Comparison of ENCODE assay signal across 1 cellular context in the genomic region with DNA sequence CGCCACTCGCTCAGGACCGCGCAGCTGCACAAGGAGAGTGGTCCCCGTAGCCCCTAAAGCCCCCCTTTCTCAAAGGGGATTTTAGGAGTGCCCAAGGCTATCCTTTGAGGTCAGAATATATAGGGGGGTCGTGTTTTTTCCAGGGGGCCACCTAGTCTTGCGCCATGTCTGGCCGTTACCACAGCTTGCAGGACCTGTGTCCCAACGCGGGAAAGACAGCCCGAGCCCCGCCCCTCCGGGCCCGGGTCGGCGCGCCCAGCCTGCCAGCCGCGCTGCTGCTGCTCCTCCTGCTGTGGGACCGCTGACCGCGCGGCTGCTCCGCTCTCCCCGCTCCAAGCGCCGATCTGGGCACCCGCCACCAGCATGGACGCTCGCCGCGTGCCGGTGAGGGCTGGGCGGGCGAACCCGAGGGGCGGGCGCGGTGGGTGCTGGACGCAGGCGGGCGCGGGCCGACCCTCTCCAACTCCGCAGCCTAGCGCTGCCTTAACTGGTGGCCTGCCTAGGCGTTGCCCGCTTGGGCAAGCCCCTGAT.
TF ChIP-seq lines count a peak whose summit lies in the region.

A gene (plus strand): TSS at position 272 of the 531 bp plus-strand sequence. CDS start 92 bp downstream, at position 364.

TF ChIP-seq in K562, 482 proteins besides CTCF, POLR2A, EP300 and RAD21 (continued from another document and continues in another):
- TF ChIP-seq, protein P1, sequence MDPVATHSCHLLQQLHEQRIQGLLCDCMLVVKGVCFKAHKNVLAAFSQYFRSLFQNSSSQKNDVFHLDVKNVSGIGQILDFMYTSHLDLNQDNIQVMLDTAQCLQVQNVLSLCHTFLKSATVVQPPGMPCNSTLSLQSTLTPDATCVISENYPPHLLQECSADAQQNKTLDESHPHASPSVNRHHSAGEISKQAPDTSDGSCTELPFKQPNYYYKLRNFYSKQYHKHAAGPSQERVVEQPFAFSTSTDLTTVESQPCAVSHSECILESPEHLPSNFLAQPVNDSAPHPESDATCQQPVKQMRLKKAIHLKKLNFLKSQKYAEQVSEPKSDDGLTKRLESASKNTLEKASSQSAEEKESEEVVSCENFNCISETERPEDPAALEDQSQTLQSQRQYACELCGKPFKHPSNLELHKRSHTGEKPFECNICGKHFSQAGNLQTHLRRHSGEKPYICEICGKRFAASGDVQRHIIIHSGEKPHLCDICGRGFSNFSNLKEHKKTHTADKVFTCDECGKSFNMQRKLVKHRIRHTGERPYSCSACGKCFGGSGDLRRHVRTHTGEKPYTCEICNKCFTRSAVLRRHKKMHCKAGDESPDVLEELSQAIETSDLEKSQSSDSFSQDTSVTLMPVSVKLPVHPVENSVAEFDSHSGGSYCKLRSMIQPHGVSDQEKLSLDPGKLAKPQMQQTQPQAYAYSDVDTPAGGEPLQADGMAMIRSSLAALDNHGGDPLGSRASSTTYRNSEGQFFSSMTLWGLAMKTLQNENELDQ (CRISPR knock-in tag; IDR thresholded peaks at IDR 0.05; ENCODE audit: borderline replicate concordance) = peak; percentile 97
- TF ChIP-seq, protein P2, sequence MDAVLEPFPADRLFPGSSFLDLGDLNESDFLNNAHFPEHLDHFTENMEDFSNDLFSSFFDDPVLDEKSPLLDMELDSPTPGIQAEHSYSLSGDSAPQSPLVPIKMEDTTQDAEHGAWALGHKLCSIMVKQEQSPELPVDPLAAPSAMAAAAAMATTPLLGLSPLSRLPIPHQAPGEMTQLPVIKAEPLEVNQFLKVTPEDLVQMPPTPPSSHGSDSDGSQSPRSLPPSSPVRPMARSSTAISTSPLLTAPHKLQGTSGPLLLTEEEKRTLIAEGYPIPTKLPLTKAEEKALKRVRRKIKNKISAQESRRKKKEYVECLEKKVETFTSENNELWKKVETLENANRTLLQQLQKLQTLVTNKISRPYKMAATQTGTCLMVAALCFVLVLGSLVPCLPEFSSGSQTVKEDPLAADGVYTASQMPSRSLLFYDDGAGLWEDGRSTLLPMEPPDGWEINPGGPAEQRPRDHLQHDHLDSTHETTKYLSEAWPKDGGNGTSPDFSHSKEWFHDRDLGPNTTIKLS (IDR thresholded peaks at IDR 0.05; ENCODE audit: borderline replicate concordance, low read depth) = peak; percentile 48; the same call in 1 of the 2 replicates
- TF ChIP-seq, protein P3, sequence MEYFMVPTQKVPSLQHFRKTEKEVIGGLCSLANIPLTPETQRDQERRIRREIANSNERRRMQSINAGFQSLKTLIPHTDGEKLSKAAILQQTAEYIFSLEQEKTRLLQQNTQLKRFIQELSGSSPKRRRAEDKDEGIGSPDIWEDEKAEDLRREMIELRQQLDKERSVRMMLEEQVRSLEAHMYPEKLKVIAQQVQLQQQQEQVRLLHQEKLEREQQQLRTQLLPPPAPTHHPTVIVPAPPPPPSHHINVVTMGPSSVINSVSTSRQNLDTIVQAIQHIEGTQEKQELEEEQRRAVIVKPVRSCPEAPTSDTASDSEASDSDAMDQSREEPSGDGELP (CRISPR knock-in tag; IDR thresholded peaks at IDR 0.05; ENCODE audit: borderline replicate concordance) = peak; percentile 88
- no peak; the same call in 1 of the 2 replicates for TF ChIP-seq SUPT5H (IDR thresholded peaks at IDR 0.05)
- peak; percentile 4; the same call in 1 of the 2 replicates for TF ChIP-seq CREM (IDR thresholded peaks at IDR 0.05; ENCODE audit: low read depth)
- TF ChIP-seq XRCC5 (IDR thresholded peaks at IDR 0.05; ENCODE audit: low read depth, low read length) = peak; percentile 90; the same call in 1 of the 2 replicates
- TF ChIP-seq ZBTB7A (IDR thresholded peaks at IDR 0.05; ENCODE audit: borderline replicate concordance, control insufficient read depth, low read depth, low read length) = peak; percentile 48; the same call in 1 of the 2 replicates
- TF ChIP-seq PHF8 (IDR thresholded peaks at IDR 0.05; ENCODE audit: borderline replicate concordance, low read length) = peak; percentile 86; the same call in 1 of the 2 replicates
- peak; percentile 55; the same call in 1 of the 2 replicates for TF ChIP-seq TARDBP (IDR thresholded peaks at IDR 0.05)
- TF ChIP-seq, protein P4, sequence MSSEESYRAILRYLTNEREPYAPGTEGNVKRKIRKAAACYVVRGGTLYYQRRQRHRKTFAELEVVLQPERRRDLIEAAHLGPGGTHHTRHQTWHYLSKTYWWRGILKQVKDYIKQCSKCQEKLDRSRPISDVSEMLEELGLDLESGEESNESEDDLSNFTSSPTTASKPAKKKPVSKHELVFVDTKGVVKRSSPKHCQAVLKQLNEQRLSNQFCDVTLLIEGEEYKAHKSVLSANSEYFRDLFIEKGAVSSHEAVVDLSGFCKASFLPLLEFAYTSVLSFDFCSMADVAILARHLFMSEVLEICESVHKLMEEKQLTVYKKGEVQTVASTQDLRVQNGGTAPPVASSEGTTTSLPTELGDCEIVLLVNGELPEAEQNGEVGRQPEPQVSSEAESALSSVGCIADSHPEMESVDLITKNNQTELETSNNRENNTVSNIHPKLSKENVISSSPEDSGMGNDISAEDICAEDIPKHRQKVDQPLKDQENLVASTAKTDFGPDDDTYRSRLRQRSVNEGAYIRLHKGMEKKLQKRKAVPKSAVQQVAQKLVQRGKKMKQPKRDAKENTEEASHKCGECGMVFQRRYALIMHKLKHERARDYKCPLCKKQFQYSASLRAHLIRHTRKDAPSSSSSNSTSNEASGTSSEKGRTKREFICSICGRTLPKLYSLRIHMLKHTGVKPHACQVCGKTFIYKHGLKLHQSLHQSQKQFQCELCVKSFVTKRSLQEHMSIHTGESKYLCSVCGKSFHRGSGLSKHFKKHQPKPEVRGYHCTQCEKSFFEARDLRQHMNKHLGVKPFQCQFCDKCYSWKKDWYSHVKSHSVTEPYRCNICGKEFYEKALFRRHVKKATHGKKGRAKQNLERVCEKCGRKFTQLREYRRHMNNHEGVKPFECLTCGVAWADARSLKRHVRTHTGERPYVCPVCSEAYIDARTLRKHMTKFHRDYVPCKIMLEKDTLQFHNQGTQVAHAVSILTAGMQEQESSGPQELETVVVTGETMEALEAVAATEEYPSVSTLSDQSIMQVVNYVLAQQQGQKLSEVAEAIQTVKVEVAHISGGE (CRISPR knock-in tag; IDR thresholded peaks at IDR 0.05) = no peak
- peak; percentile 69 to 85; a peak in 3 of 4 replicates for TF ChIP-seq SIN3A (IDR thresholded peaks at IDR 0.05; ENCODE audit: borderline replicate concordance in 2 of 2, control insufficient read depth in 1 of 2, low read depth in 2 of 2, low read length in 2 of 2)
- peak; percentile 91 for TF ChIP-seq POLR2G (IDR thresholded peaks at IDR 0.05; ENCODE audit: low read depth, low read length)
- TF ChIP-seq ZNF583 (CRISPR knock-in tag; IDR thresholded peaks at IDR 0.05) = no peak
- peak; percentile 34; the same call in 1 of the 2 replicates for TF ChIP-seq MBD2 (IDR thresholded peaks at IDR 0.05; ENCODE audit: borderline replicate concordance, low read depth)
- TF ChIP-seq, protein P5, sequence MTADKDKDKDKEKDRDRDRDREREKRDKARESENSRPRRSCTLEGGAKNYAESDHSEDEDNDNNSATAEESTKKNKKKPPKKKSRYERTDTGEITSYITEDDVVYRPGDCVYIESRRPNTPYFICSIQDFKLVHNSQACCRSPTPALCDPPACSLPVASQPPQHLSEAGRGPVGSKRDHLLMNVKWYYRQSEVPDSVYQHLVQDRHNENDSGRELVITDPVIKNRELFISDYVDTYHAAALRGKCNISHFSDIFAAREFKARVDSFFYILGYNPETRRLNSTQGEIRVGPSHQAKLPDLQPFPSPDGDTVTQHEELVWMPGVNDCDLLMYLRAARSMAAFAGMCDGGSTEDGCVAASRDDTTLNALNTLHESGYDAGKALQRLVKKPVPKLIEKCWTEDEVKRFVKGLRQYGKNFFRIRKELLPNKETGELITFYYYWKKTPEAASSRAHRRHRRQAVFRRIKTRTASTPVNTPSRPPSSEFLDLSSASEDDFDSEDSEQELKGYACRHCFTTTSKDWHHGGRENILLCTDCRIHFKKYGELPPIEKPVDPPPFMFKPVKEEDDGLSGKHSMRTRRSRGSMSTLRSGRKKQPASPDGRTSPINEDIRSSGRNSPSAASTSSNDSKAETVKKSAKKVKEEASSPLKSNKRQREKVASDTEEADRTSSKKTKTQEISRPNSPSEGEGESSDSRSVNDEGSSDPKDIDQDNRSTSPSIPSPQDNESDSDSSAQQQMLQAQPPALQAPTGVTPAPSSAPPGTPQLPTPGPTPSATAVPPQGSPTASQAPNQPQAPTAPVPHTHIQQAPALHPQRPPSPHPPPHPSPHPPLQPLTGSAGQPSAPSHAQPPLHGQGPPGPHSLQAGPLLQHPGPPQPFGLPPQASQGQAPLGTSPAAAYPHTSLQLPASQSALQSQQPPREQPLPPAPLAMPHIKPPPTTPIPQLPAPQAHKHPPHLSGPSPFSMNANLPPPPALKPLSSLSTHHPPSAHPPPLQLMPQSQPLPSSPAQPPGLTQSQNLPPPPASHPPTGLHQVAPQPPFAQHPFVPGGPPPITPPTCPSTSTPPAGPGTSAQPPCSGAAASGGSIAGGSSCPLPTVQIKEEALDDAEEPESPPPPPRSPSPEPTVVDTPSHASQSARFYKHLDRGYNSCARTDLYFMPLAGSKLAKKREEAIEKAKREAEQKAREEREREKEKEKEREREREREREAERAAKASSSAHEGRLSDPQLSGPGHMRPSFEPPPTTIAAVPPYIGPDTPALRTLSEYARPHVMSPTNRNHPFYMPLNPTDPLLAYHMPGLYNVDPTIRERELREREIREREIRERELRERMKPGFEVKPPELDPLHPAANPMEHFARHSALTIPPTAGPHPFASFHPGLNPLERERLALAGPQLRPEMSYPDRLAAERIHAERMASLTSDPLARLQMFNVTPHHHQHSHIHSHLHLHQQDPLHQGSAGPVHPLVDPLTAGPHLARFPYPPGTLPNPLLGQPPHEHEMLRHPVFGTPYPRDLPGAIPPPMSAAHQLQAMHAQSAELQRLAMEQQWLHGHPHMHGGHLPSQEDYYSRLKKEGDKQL (CRISPR knock-in tag; IDR thresholded peaks at IDR 0.05; ENCODE audit: borderline replicate concordance) = 0 out of 2 replicates have a peak, but pooled peaks have one; percentile 51
- TF ChIP-seq, protein P6, sequence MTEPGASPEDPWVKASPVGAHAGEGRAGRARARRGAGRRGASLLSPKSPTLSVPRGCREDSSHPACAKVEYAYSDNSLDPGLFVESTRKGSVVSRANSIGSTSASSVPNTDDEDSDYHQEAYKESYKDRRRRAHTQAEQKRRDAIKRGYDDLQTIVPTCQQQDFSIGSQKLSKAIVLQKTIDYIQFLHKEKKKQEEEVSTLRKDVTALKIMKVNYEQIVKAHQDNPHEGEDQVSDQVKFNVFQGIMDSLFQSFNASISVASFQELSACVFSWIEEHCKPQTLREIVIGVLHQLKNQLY (CRISPR knock-in tag; conservative IDR thresholded peaks at IDR 0.05) = peak in 1 of 2 experiments; percentile 97; a peak in 2 of 4 replicates
- TF ChIP-seq, protein P7, sequence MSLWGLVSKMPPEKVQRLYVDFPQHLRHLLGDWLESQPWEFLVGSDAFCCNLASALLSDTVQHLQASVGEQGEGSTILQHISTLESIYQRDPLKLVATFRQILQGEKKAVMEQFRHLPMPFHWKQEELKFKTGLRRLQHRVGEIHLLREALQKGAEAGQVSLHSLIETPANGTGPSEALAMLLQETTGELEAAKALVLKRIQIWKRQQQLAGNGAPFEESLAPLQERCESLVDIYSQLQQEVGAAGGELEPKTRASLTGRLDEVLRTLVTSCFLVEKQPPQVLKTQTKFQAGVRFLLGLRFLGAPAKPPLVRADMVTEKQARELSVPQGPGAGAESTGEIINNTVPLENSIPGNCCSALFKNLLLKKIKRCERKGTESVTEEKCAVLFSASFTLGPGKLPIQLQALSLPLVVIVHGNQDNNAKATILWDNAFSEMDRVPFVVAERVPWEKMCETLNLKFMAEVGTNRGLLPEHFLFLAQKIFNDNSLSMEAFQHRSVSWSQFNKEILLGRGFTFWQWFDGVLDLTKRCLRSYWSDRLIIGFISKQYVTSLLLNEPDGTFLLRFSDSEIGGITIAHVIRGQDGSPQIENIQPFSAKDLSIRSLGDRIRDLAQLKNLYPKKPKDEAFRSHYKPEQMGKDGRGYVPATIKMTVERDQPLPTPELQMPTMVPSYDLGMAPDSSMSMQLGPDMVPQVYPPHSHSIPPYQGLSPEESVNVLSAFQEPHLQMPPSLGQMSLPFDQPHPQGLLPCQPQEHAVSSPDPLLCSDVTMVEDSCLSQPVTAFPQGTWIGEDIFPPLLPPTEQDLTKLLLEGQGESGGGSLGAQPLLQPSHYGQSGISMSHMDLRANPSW (CRISPR knock-in tag; IDR thresholded peaks at IDR 0.05) = peak; percentile 79; the same call in 1 of the 2 replicates
- TF ChIP-seq ZNF431 (CRISPR knock-in tag; IDR thresholded peaks at IDR 0.05) = peak; percentile 86
- TF ChIP-seq, protein P8, sequence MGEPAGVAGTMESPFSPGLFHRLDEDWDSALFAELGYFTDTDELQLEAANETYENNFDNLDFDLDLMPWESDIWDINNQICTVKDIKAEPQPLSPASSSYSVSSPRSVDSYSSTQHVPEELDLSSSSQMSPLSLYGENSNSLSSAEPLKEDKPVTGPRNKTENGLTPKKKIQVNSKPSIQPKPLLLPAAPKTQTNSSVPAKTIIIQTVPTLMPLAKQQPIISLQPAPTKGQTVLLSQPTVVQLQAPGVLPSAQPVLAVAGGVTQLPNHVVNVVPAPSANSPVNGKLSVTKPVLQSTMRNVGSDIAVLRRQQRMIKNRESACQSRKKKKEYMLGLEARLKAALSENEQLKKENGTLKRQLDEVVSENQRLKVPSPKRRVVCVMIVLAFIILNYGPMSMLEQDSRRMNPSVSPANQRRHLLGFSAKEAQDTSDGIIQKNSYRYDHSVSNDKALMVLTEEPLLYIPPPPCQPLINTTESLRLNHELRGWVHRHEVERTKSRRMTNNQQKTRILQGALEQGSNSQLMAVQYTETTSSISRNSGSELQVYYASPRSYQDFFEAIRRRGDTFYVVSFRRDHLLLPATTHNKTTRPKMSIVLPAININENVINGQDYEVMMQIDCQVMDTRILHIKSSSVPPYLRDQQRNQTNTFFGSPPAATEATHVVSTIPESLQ (CRISPR knock-in tag; IDR thresholded peaks at IDR 0.05) = peak; percentile 98
- peak; percentile 79 for TF ChIP-seq SMAD4 (CRISPR knock-in tag; conservative IDR thresholded peaks at IDR 0.05)
- TF ChIP-seq, protein P9, sequence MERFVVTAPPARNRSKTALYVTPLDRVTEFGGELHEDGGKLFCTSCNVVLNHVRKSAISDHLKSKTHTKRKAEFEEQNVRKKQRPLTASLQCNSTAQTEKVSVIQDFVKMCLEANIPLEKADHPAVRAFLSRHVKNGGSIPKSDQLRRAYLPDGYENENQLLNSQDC (CRISPR knock-in tag; IDR thresholded peaks at IDR 0.05) = 0 out of 2 replicates have a peak, but pooled peaks have one; percentile 44
